In genomic region chr1:240692339-240692705, GRCh38 we compare ENCODE assay signal across 16 cellular contexts.
DNase-seq lines count a peak whose midpoint lies in the region; ATAC-seq and TF ChIP-seq lines count a peak whose summit lies in the region.
"Had no signal": no experiment of that assay in that cellular context is flagged by ENCODE, and none has a peak within 500 bp of the region (broad histone marks: within the 10 kb centered on the region; RNA-seq: fewer than 3 reads in every experiment).

No MANE protein-coding gene starts in this region.

- H3K23ac ChIP-seq in H9 (ENCODE audit: insufficient read length, low read depth, low read length), result no peak overlapping the region

- no peak overlapping the region for H2AK5ac ChIP-seq in H9 (ENCODE audit: insufficient read length, low read length)

- H3F3A ChIP-seq in PC-3 (ENCODE audit: low read length, unreplicated experiment), result no peaks in the 10 kb centered on the region

- BruUV-seq in PC-3 (replicated peaks; lab: Mats Ljungman, UMichigan), result no TSS peak

- no peak overlapping the region for H2BK12ac ChIP-seq in H9 (ENCODE audit: insufficient read length, low read depth, low read length)

- TF ChIP-seq CTCF in PC-3 (conservative IDR thresholded peaks at IDR 0.05; ENCODE audit: low read depth, low read length) (0 out of 2 replicates have a peak, but pooled peaks have one; percentile 8), transverse colon (IDR thresholded peaks at IDR 0.05) (peak in 1 of 5 experiments; percentile 3), H9 (conservative IDR thresholded peaks at IDR 0.05) (no peak)

- H2BK20ac ChIP-seq in H9 (ENCODE audit: low read depth, low read length, poor library complexity, severe bottlenecking), result no peak overlapping the region

- no peaks in the 10 kb centered on the region for H3K36me3 ChIP-seq in BLaER1 treated with 17β-estradiol and CSF1 and Interleukin-3, amounts not matched to agents 10 nM and 100 nM
- H3K36me3 ChIP-seq in PC-3 (ENCODE audit: low read depth, low read length) (no peaks in the 10 kb centered on the region), muscle layer of colon (ENCODE audit: insufficient read depth, low read length) (no peaks in the 10 kb centered on the region), transverse colon (no peaks in the 10 kb centered on the region)
- H3K36me3 ChIP-seq: Peyer's patch, SJCRH30 had no signal

- ATAC-seq in PC-3 (no peak), GM18873 (IDR thresholded peaks at IDR 0.05; ENCODE audit: low FRiP score, unreplicated experiment) (no peak)
- ATAC-seq: CD8-positive, alpha-beta T cell; T-cell had no signal

- H3K23me2 ChIP-seq in H9 (ENCODE audit: insufficient read length, low read depth, low read length, poor library complexity, severe bottlenecking), result no peaks in the 10 kb centered on the region

- no peak overlapping the region for H4K5ac ChIP-seq in H9 (ENCODE audit: insufficient read length, low read depth, low read length)

- H3K4me2 ChIP-seq in BLaER1 treated with 17β-estradiol and CSF1 and Interleukin-3, amounts not matched to agents 10 nM and 100 nM, result peak overlapping the region in 9 of 11 experiments; percentile 29 to 70 (median 59); a peak in 16 of 22 replicates
- H3K4me2 ChIP-seq in PC-3 (ENCODE audit: low read length) (peak overlapping the region; percentile 61), H9 (ENCODE audit: insufficient read depth, insufficient read length, low read length) (no peak overlapping the region)

- no peak overlapping the region for H3K56ac ChIP-seq in H9 (ENCODE audit: insufficient read length, low read depth, low read length)

- H3K4ac ChIP-seq in H9 (ENCODE audit: low read depth, low read length), result no peak overlapping the region

- H4K8ac ChIP-seq in H9 (replicated peaks; ENCODE audit: insufficient read length, low read depth, low read length), result no peak overlapping the region

- H2BK15ac ChIP-seq in H9 (ENCODE audit: low read depth, low read length), result no peak overlapping the region

- H3K36me3 Mint-ChIP-seq in H9 (ENCODE audit: insufficient read depth in 1 of 3, low read depth in 3 of 3), result no peaks in the 10 kb centered on the region
- H3K36me3 Mint-ChIP-seq: CD8-positive, alpha-beta T cell; T-cell had no signal

- H3K27ac ChIP-seq in BLaER1 treated with 17β-estradiol and CSF1 and Interleukin-3, amounts not matched to agents 10 nM and 100 nM, result no peak overlapping the region
- no peak overlapping the region for H3K27ac ChIP-seq in PC-3 (ENCODE audit: low read length)
- peak overlapping the region; percentile 60 for H3K27ac ChIP-seq in muscle layer of colon (ENCODE audit: low read depth, low read length)
- peak overlapping the region in 3 of 4 donors; percentile 10 to 63 (median 10) for H3K27ac ChIP-seq in transverse colon
- no peak overlapping the region for H3K27ac ChIP-seq in H9 (ENCODE audit: insufficient read length, low read depth, low read length)
- H3K27ac ChIP-seq: SJCRH30 had no signal

- POLR2A ChIA-PET in PC-3 (lab: Charles Lee; ENCODE audit: unreplicated experiment), result no interaction called here

- TF ChIP-seq POLR2A in transverse colon (IDR thresholded peaks at IDR 0.05), result no peak

- H3K79me1 ChIP-seq in H9 (ENCODE audit: insufficient read depth, low read depth, low read length, poor library complexity, severe bottlenecking), result no peaks in the 10 kb centered on the region

- no peak overlapping the region for H2BK120ac ChIP-seq in H9 (ENCODE audit: low read depth, low read length, poor library complexity, severe bottlenecking)

- H3K9me2 ChIP-seq in PC-3 (replicated peaks; ENCODE audit: low read length), result no peaks in the 10 kb centered on the region

- H3K9me3 Mint-ChIP-seq in H9, result no peaks in the 10 kb centered on the region
- H3K9me3 Mint-ChIP-seq: CD8-positive, alpha-beta T cell; T-cell had no signal

- peak overlapping the region; percentile 37; the same call in 1 of the 2 replicates for H2AFZ ChIP-seq in PC-3 (ENCODE audit: low read length)
- no peak overlapping the region for H2AFZ ChIP-seq in H9 (ENCODE audit: low read length)

- in situ Hi-C loops in transverse colon (cut with MboI; ENCODE audit: low pct_ligation_motif_present in 1 of 4, low pct_unique_long_range_greater_than_20kb in 1 of 4, low sequenced_read_pairs in 3 of 4), result loop anchor here in 2 of 4 donors (25.0 kb wide), 1 partner anchor 505 kb away; no protein-coding TSS in a partner anchor

- H4K20me1 ChIP-seq in BLaER1 treated with 17β-estradiol and CSF1 and Interleukin-3, amounts not matched to agents 10 nM and 100 nM, result no peaks in the 10 kb centered on the region
- H4K20me1 ChIP-seq in PC-3 (ENCODE audit: low read length) (no peaks in the 10 kb centered on the region), H9 (ENCODE audit: control insufficient read depth, insufficient read depth, insufficient read length) (no peaks in the 10 kb centered on the region)

- H4K91ac ChIP-seq in H9 (ENCODE audit: insufficient read length, low read depth, low read length), result no peak overlapping the region

- 0 out of 7 replicates have a peak overlapping the region, but pooled peaks of 1 of the 3 experiments have one; percentile 62 for H3K27ac Mint-ChIP-seq in H9
- H3K27ac Mint-ChIP-seq: CD8-positive, alpha-beta T cell; T-cell had no signal

- intact Hi-C loops in PC-3 (cut with micrococcal nuclease) (loop anchor here (1.0 to 5.0 kb wide), 3 partner anchors 237 to 670 kb away; no protein-coding TSS in a partner anchor), transverse colon (cut with DNase I; ENCODE audit: low total_unique reads) (no loop called here)

- DNase-seq in PC-3 (no peak), transverse colon (no peak), epidermal melanocyte (ENCODE audit: insufficient read length, low spot score) (no peak), H9 (no peak)
- DNase-seq: CD8-positive, alpha-beta T cell; GDM1; KG1; NCI-H1436 treated with DMSO at 0.1 percent for 48 hours; NCI-H2029; NCI-H2227 treated with DMSO at 0.1 percent for 48 hours; Peyer's patch had no signal

- no peaks in the 10 kb centered on the region for H3K79me2 ChIP-seq in PC-3 (ENCODE audit: low read length)
- H3K79me2 ChIP-seq in H9 (ENCODE audit: insufficient read depth, low read length), result no peaks in the 10 kb centered on the region

- no peak overlapping the region for H3K4me3 ChIP-seq in BLaER1 treated with 17β-estradiol and CSF1 and Interleukin-3, amounts not matched to agents 10 nM and 100 nM
- 0 out of 2 replicates have a peak overlapping the region, but pooled peaks have one; percentile 5 for H3K4me3 ChIP-seq in PC-3 (ENCODE audit: low read length)
- no peak overlapping the region for H3K4me3 ChIP-seq in muscle layer of colon (ENCODE audit: low read depth in 1 of 2, low read length in 2 of 2)
- no peak overlapping the region for H3K4me3 ChIP-seq in transverse colon
- H3K4me3 ChIP-seq: Peyer's patch, SJCRH30 had no signal

- no peak for TF ChIP-seq EP300 in transverse colon (IDR thresholded peaks at IDR 0.05; ENCODE audit: low read depth)

- no peak overlapping the region for H3T11ph ChIP-seq in H9 (ENCODE audit: low read length)

- CTCF ChIA-PET in PC-3 (lab: Charles Lee), result no interaction called here

- WGBS in transverse colon (ENCODE audit: low coverage in 1 of 2), 2 donors, result 45 to 64% methylated on average over 6 of the region's 6 CpGs
- WGBS in H9 (ENCODE audit: extremely low coverage, insufficient read length, low lambda C conversion rate), result no CpG with 5 or more reads among the region's 6 CpGs

- H3K9me3 ChIP-seq in BLaER1 treated with 17β-estradiol and CSF1 and Interleukin-3, amounts not matched to agents 10 nM and 100 nM (replicated peaks in 1 of 11), result peaks cover 0 to 5% (median 0%) of the 10 kb centered on the region in 11 experiments; a peak in 1 of 22 replicates
- no peaks in the 10 kb centered on the region for H3K9me3 ChIP-seq in PC-3 (ENCODE audit: low read length)
- H3K9me3 ChIP-seq in muscle layer of colon (ENCODE audit: low read length), result no peaks in the 10 kb centered on the region
- H3K9me3 ChIP-seq in transverse colon, result no peaks in the 10 kb centered on the region
- H3K9me3 ChIP-seq in H9 (ENCODE audit: control insufficient read depth, low read depth, low read length), result no peaks in the 10 kb centered on the region
- H3K9me3 ChIP-seq: Peyer's patch, SJCRH30 had no signal

- no peak overlapping the region for H3K9ac ChIP-seq in BLaER1 treated with 17β-estradiol and CSF1 and Interleukin-3, amounts not matched to agents 10 nM and 100 nM
- H3K9ac ChIP-seq in PC-3 (ENCODE audit: low read length) (no peak overlapping the region), muscle layer of colon (ENCODE audit: low read length) (no peak overlapping the region), H9 (ENCODE audit: extremely low read depth, insufficient read length, low read length) (no peak overlapping the region)

- H3K14ac ChIP-seq in H9 (ENCODE audit: insufficient read depth, low read length), result no peak overlapping the region

- H3K4me3 Mint-ChIP-seq in H9, result no peak overlapping the region
- H3K4me3 Mint-ChIP-seq: CD8-positive, alpha-beta T cell; T-cell had no signal

- peaks cover 0 to 17% (median 0%) of the 10 kb centered on the region in 11 experiments; a peak in 4 of 22 replicates for H3K27me3 ChIP-seq in BLaER1 treated with 17β-estradiol and CSF1 and Interleukin-3, amounts not matched to agents 10 nM and 100 nM
- peaks cover 46% of the 10 kb centered on the region for H3K27me3 ChIP-seq in PC-3 (ENCODE audit: low read length)
- no peaks in the 10 kb centered on the region for H3K27me3 ChIP-seq in muscle layer of colon (ENCODE audit: control insufficient read depth in 1 of 2, insufficient read depth in 2 of 2, low read length in 2 of 2)
- no peaks in the 10 kb centered on the region for H3K27me3 ChIP-seq in transverse colon
- no peaks in the 10 kb centered on the region for H3K27me3 ChIP-seq in H9 (ENCODE audit: insufficient read depth, low read length)
- H3K27me3 ChIP-seq: Peyer's patch, SJCRH30 had no signal

- no peak overlapping the region for H2BK5ac ChIP-seq in H9 (ENCODE audit: insufficient read length, low read length)

- no peak overlapping the region for H3K18ac ChIP-seq in H9 (ENCODE audit: insufficient read length, low read depth, low read length)

- H3K4me1 Mint-ChIP-seq in H9, result peaks cover 10 to 11% of the 10 kb centered on the region in 2 experiments

- peaks cover 17 to 68% (median 45%) of the 10 kb centered on the region in 10 experiments for H3K4me1 ChIP-seq in BLaER1 treated with 17β-estradiol and CSF1 and Interleukin-3, amounts not matched to agents 10 nM and 100 nM
- peaks cover 16% of the 10 kb centered on the region; the same call in 1 of the 2 replicates for H3K4me1 ChIP-seq in PC-3 (ENCODE audit: insufficient read depth, low read length)
- H3K4me1 ChIP-seq in muscle layer of colon (ENCODE audit: insufficient read depth, low read length), result peaks cover 24% of the 10 kb centered on the region
- peaks cover 0 to 4% (median 0%) of the 10 kb centered on the region in 4 donors for H3K4me1 ChIP-seq in transverse colon
- no peaks in the 10 kb centered on the region for H3K4me1 ChIP-seq in H9 (ENCODE audit: insufficient read depth, low read length)
- H3K4me1 ChIP-seq: Peyer's patch, SJCRH30 had no signal

- no peaks in the 10 kb centered on the region for H3K27me3 Mint-ChIP-seq in H9 (ENCODE audit: low read depth)

Comparison
In these comparisons a context has a peak if more than half of its experiments do, and no peak if none do; other contexts are left out.
1. H3K27ac ChIP-seq: peak in muscle layer of colon (single experiment) and transverse colon (3 of 4); none in BLaER1 treated with 17β-estradiol and CSF1 and Interleukin-3, amounts not matched to agents 10 nM and 100 nM (0 of 11), PC-3 (single experiment) and H9 (single experiment).